ENCODE assay signal across 8 cellular contexts in genomic region chr14:22471545-22472121, GRCh38.
DNase-seq lines count a peak whose midpoint lies in the region; ATAC-seq and TF ChIP-seq lines count a peak whose summit lies in the region.

No MANE protein-coding gene starts in this region.

- H3K9me3 Mint-ChIP-seq in nephron = no peaks in the 10 kb centered on the region

- H3K36me3 Mint-ChIP-seq in nephron (ENCODE audit: low read depth) = no peaks in the 10 kb centered on the region

- ATAC-seq in GM21360 (IDR thresholded peaks at IDR 0.05; ENCODE audit: unreplicated experiment) (no peak), HG03280 (IDR thresholded peaks at IDR 0.05; ENCODE audit: unreplicated experiment) (no peak)

- peaks cover 9% of the 10 kb centered on the region for H3K27me3 Mint-ChIP-seq in nephron (ENCODE audit: low read depth)

- no peak overlapping the region for H3K4me3 Mint-ChIP-seq in nephron

- H3K27ac Mint-ChIP-seq in nephron = peak overlapping the region in 1 of 3 experiments; percentile 10

- H3K4me3 ChIP-seq in epithelial cell of proximal tubule (ENCODE audit: low read depth, low read length) = no peak overlapping the region

- TF ChIP-seq CTCF in epithelial cell of proximal tubule (conservative IDR thresholded peaks at IDR 0.05; ENCODE audit: low read depth, low read length) (peak; percentile 84), nephron (IDR thresholded peaks at IDR 0.05; ENCODE audit: unreplicated experiment in 3 of 3) (peak; percentile 46 to 68 (median 54))

- H3K4me1 Mint-ChIP-seq in nephron = peaks cover 40% of the 10 kb centered on the region

- peak; percentile 87 for DNase-seq in D341Med (ENCODE audit: low spot score)
- DNase-seq in NCI-H2227 treated with DMSO at 0.1 percent for 48 hours (lab: John Stamatoyannopoulos, UW) = peak; percentile 16
- no peak for DNase-seq in epithelial cell of proximal tubule (ENCODE audit: low read depth)
- no peak for DNase-seq in mesenteric fat pad (ENCODE audit: low spot score)
- no peak for DNase-seq in activated naive CD4-positive, alpha-beta T cell treated with Interleukin-2 at 50 U/mL for 16 hours

Comparison
In these comparisons a context has a peak if more than half of its experiments do, and no peak if none do; other contexts are left out.
1. DNase-seq: peak in D341Med (single experiment) and NCI-H2227 treated with DMSO at 0.1 percent for 48 hours (single experiment); none in epithelial cell of proximal tubule (single experiment), mesenteric fat pad (single experiment) and activated naive CD4-positive, alpha-beta T cell treated with Interleukin-2 at 50 U/mL for 16 hours (single experiment).